ENCODE assay signal across 8 cellular contexts in the genomic region with DNA sequence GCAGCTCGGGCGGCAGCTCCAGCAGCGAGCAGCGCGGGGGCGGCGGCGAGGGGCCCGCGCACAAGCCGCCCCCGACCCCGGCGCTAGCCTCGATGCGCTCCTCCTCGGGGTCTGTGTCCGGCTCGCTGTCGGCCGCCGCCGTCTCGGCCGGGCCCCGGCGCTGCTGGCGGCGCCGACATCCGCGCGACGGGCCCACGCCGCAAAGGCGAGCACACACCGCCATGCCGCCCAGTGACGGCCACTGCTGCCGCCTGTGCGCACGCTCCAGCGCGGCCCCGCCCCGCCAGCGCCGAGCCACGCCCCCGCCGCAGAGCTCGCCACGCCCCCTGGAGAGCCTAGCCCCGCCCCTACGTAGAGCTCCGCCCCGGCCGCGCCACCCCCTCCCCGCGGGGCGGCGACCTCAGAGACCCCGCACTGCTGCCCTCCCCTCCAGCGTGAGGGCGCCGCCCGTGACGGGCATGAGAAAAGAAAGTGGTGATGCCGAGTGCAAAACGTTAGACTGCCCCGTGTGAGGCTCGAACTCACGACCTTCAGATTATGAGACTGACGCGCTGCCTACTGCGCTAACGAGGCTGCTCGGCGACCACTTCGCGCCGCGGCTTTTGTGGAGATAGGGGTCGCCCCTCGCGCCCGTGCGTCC. TPM values are rescaled to one million over a fixed set of nuclear protein-coding genes. Genes with fewer than 3 reads are reported as not detected.
A peak's percentile ranks its signal among the peaks of the same experiment; 100 is the strongest.
DNase-seq lines count a peak whose midpoint lies in the region; ATAC-seq and TF ChIP-seq lines count a peak whose summit lies in the region.

TSS of gene FBXO31 (minus strand) at position 255 of the 640 bp plus-strand sequence. CDS start at position 223, 32 bp downstream.

- H3K4me3 ChIP-seq in KMS-11 (IDR thresholded peaks at IDR 0.05; ENCODE audit: insufficient read depth, low read depth, low read length) (no peak within 1 kb of the TSS), neuron (ENCODE audit: low read length) (peak within 1 kb of the TSS; percentile 62), subcutaneous abdominal adipose tissue (ENCODE audit: low read depth in 1 of 5, low read length in 5 of 5) (peak within 1 kb of the TSS; percentile 74 to 85 (median 79))

- peaks cover 16% of the 10 kb centered on the region; the same call in 1 of the 2 replicates for H4K20me1 ChIP-seq in KMS-11 (ENCODE audit: insufficient read depth)

- H3K79me2 ChIP-seq in KMS-11 (ENCODE audit: insufficient read depth, low read depth): peaks cover 42% of the 10 kb centered on the region

- H3K36me3 ChIP-seq in KMS-11 (ENCODE audit: insufficient read depth): no peaks in the 10 kb centered on the region
- no peaks in the 10 kb centered on the region for H3K36me3 ChIP-seq in neuron (ENCODE audit: insufficient read depth, low read length)
- H3K36me3 ChIP-seq in subcutaneous abdominal adipose tissue (ENCODE audit: control insufficient read depth in 5 of 5, insufficient read depth in 5 of 5, low read length in 5 of 5): no peaks in the 10 kb centered on the region

- TF ChIP-seq CTCF in KMS-11 (conservative IDR thresholded peaks at IDR 0.05; ENCODE audit: low read depth, low read length) (no peak), foreskin keratinocyte (conservative IDR thresholded peaks at IDR 0.05) (no peak)

- peaks cover 44% of the 10 kb centered on the region for H3K4me1 ChIP-seq in KMS-11 (ENCODE audit: low read depth, poor library complexity, severe bottlenecking)
- peaks cover 14% of the 10 kb centered on the region for H3K4me1 ChIP-seq in foreskin keratinocyte
- H3K4me1 ChIP-seq in neuron (ENCODE audit: insufficient read depth, low read length): peaks cover 15% of the 10 kb centered on the region
- peaks cover 11 to 61% (median 52%) of the 10 kb centered on the region in 5 donors for H3K4me1 ChIP-seq in subcutaneous abdominal adipose tissue (ENCODE audit: control insufficient read depth in 5 of 5, insufficient read depth in 5 of 5, low read length in 5 of 5)

- H3K27ac ChIP-seq in KMS-11 (peak within 1 kb of the TSS; percentile 77), foreskin keratinocyte (peak within 1 kb of the TSS; percentile 11), subcutaneous abdominal adipose tissue (ENCODE audit: low read depth, low read length) (peak within 1 kb of the TSS; percentile 86)

- H2AFZ ChIP-seq in KMS-11 (ENCODE audit: low read depth): peak within 1 kb of the TSS; percentile 81
- H2AFZ ChIP-seq in neuron (ENCODE audit: low read depth, low read length): peak within 1 kb of the TSS; percentile 63

- H3K9me3 ChIP-seq in neuron (ENCODE audit: low read length): no peaks in the 10 kb centered on the region
- H3K9me3 ChIP-seq in subcutaneous abdominal adipose tissue (ENCODE audit: control insufficient read depth in 5 of 5, low read length in 5 of 5): no peaks in the 10 kb centered on the region

- H3K4me2 ChIP-seq in KMS-11: peak within 1 kb of the TSS; percentile 93

- DNase-seq in DMS79 treated with DMSO at 0.1 percent for 48 hours (lab: John Stamatoyannopoulos, UW): peak; percentile 61
- peak; percentile 90 for DNase-seq in SHP77 treated with DMSO at 0.1 percent for 48 hours (lab: John Stamatoyannopoulos, UW)
- peak; percentile 88 for DNase-seq in activated gamma-delta T cell treated with Interleukin-2 at 50 U/mL for 16 hours
- peak; percentile 67 to 84 for DNase-seq in foreskin keratinocyte

- ATAC-seq in GM21723 (IDR thresholded peaks at IDR 0.05; ENCODE audit: unreplicated experiment): peak; percentile 44
- peak; percentile 64 for ATAC-seq in foreskin keratinocyte

- peak within 1 kb of the TSS; percentile 73 for H3K9ac ChIP-seq in KMS-11
- peak within 1 kb of the TSS in 4 of 5 donors; percentile 83 to 88 (median 84) for H3K9ac ChIP-seq in subcutaneous abdominal adipose tissue (ENCODE audit: low read length in 5 of 5)

- H3K27me3 ChIP-seq in KMS-11 (ENCODE audit: insufficient read depth, low read depth) (no peaks in the 10 kb centered on the region), foreskin keratinocyte (no peaks in the 10 kb centered on the region), neuron (ENCODE audit: insufficient read depth, low read length) (no peaks in the 10 kb centered on the region), subcutaneous abdominal adipose tissue (ENCODE audit: control insufficient read depth in 5 of 5, insufficient read depth in 4 of 5, low read length in 5 of 5) (no peaks in the 10 kb centered on the region)

RNA-seq across cellular contexts. Expression of gene FBXO31, which starts in this region (rescaled TPM):
- total RNA-seq in foreskin keratinocyte: 17.5 and 18.1 TPM in 2 replicates
- polyA plus RNA-seq in foreskin keratinocyte: 10.2 and 12.8 TPM in 2 replicates

Comparison
In these comparisons a context has a peak if more than half of its experiments do, and no peak if none do; other contexts are left out.
1. H3K27ac ChIP-seq: peak in every context shown above with its lines; median percentile 86 in subcutaneous abdominal adipose tissue; 77 in KMS-11; 11 in foreskin keratinocyte.